ENCODE assay signal across 12 cellular contexts in the genomic region with DNA sequence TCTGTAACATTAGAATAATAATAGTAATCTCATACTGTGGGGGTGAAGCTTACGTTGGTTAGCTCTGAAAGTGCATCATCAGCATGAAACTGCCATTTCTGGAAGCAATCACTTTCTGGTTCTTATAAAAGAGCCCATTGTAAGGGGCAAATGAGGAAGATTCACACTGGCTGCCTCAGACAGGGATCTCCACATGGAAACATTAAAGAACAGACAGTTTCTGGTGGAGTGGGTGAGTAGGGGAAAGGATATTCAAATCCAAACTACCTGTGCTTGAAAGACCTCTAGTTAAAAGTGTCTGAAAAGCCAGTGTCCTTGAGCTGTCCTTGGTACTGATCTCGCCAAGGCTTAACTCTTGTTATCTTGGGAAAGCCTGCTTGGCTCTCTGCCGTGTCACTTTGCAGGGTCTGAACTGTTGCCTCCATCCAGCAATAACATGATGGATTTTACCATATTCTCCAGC. TPM values are rescaled to one million over a fixed set of nuclear protein-coding genes. Genes with fewer than 3 reads are reported as not detected.
DNase-seq lines count a peak whose midpoint lies in the region; ATAC-seq and TF ChIP-seq lines count a peak whose summit lies in the region.
"Had no signal": no experiment of that assay in that cellular context is flagged by ENCODE, and none has a peak within 500 bp of the region (broad histone marks: within the 10 kb centered on the region; RNA-seq: fewer than 3 reads in every experiment).

No MANE protein-coding gene starts in this region.

- no peak overlapping the region for H3K27ac ChIP-seq in HCT116 (ENCODE audit: low read depth, low read length)
- H3K27ac ChIP-seq: heart right ventricle had no signal

- H2AFZ ChIP-seq in HCT116 (ENCODE audit: low read depth, low read length, poor library complexity, severe bottlenecking) = no peak overlapping the region

- ATAC-seq in HCT116 = no peak
- ATAC-seq in GM21367 (IDR thresholded peaks at IDR 0.05; ENCODE audit: unreplicated experiment) = no peak
- no peak for ATAC-seq in GM18907 (IDR thresholded peaks at IDR 0.05; ENCODE audit: unreplicated experiment)
- ATAC-seq in GM21619 (IDR thresholded peaks at IDR 0.05; ENCODE audit: unreplicated experiment) = no peak

- CTCF ChIA-PET in HCT116 (lab: Charles Lee) = no interaction called here

- RAD21 ChIA-PET in HCT116 (lab: Charles Lee; ENCODE audit: low non-redundant PET in 1 of 2, low total read pairs in 2 of 2, uncharacterized antibody in 2 of 2, unreplicated experiment in 2 of 2) = no interaction called here

- H4K20me1 ChIP-seq in HCT116 (ENCODE audit: insufficient read depth) = no peaks in the 10 kb centered on the region

- no peak overlapping the region for H3K4me3 ChIP-seq in HCT116 (replicated peaks in 1 of 2; ENCODE audit: low read depth in 1 of 2, low read length in 2 of 2)
- H3K4me3 ChIP-seq: heart right ventricle had no signal

- no peak overlapping the region for H3K9ac ChIP-seq in HCT116 (ENCODE audit: low read length)

- no peaks in the 10 kb centered on the region for H3K36me3 ChIP-seq in HCT116 (ENCODE audit: control insufficient read depth in 1 of 2, insufficient read depth in 2 of 2, low read length in 2 of 2)
- H3K36me3 ChIP-seq: heart right ventricle had no signal

- no peaks in the 10 kb centered on the region for H3K9me3 ChIP-seq in HCT116 (ENCODE audit: control insufficient read depth in 1 of 2, insufficient read depth in 1 of 2, low read depth in 1 of 2, low read length in 2 of 2)
- H3K9me3 ChIP-seq: heart right ventricle had no signal

- intact Hi-C loops in HCT116 (cut with micrococcal nuclease) = no loop called here

- TF ChIP-seq RAD21 in HCT116 (IDR thresholded peaks at IDR 0.05; ENCODE audit: low read depth) = no peak

- BruUV-seq in HCT116 (replicated peaks; lab: Mats Ljungman, UMichigan) = no TSS peak

- H3K79me2 ChIP-seq in HCT116 (ENCODE audit: insufficient read depth, low read length) = no peaks in the 10 kb centered on the region

- no peaks in the 10 kb centered on the region for H3K9me2 ChIP-seq in HCT116 (ENCODE audit: insufficient read depth)

- DNase-seq in HCT116 (ENCODE audit: low read depth, low spot score) (no peak), NCI-H460 (ENCODE audit: extremely low read depth, low read depth) (peak; percentile 26), dermis blood vessel endothelial cell (peak; percentile 54), midbrain (lab: John Stamatoyannopoulos, UW) (peak; percentile 66), NCI-H2196 treated with DMSO at 0.1 percent for 48 hours (lab: John Stamatoyannopoulos, UW; ENCODE audit: unreplicated experiment) (no peak)
- DNase-seq: DMS79 treated with DMSO at 0.1 percent for 48 hours, HCEC 1CT, heart right ventricle, NCI-H2107 had no signal

- no peak overlapping the region for H3K4me2 ChIP-seq in HCT116 (ENCODE audit: low read length)

- no peak for TF ChIP-seq CTCF in HCT116 (IDR thresholded peaks at IDR 0.05 in 2 of 3, conservative IDR thresholded peaks at IDR 0.05 in 1 of 3; ENCODE audit: borderline replicate concordance in 1 of 3, insufficient read depth in 1 of 3, low read depth in 2 of 3, low read length in 2 of 3)

- no peaks in the 10 kb centered on the region for H3K4me1 ChIP-seq in HCT116 (ENCODE audit: control insufficient read depth in 1 of 2, insufficient read depth in 2 of 2, low read length in 2 of 2)

- POLR2A ChIA-PET in HCT116 (lab: Charles Lee) = no interaction called here

- TF ChIP-seq POLR2A in HCT116 (IDR thresholded peaks at IDR 0.05; ENCODE audit: borderline replicate concordance, extremely low read depth, insufficient read depth, insufficient read length) = no peak

- H3K27me3 ChIP-seq in HCT116 (ENCODE audit: insufficient read depth, low read length) = peaks cover 23% of the 10 kb centered on the region; the same call in 1 of the 2 replicates

TF ChIP-seq in HCT116, 20 proteins besides CTCF, POLR2A, EP300 and RAD21:
- TF ChIP-seq SIN3A (IDR thresholded peaks at IDR 0.05; ENCODE audit: low read depth) (no peak), ZFX (IDR thresholded peaks at IDR 0.05) (no peak), EZH2 (IDR thresholded peaks at IDR 0.05) (no peak), TCF7L2 (IDR thresholded peaks at IDR 0.05; ENCODE audit: borderline replicate concordance, extremely low read depth, insufficient read depth, insufficient read length) (no peak)
- TF ChIP-seq, protein P1, sequence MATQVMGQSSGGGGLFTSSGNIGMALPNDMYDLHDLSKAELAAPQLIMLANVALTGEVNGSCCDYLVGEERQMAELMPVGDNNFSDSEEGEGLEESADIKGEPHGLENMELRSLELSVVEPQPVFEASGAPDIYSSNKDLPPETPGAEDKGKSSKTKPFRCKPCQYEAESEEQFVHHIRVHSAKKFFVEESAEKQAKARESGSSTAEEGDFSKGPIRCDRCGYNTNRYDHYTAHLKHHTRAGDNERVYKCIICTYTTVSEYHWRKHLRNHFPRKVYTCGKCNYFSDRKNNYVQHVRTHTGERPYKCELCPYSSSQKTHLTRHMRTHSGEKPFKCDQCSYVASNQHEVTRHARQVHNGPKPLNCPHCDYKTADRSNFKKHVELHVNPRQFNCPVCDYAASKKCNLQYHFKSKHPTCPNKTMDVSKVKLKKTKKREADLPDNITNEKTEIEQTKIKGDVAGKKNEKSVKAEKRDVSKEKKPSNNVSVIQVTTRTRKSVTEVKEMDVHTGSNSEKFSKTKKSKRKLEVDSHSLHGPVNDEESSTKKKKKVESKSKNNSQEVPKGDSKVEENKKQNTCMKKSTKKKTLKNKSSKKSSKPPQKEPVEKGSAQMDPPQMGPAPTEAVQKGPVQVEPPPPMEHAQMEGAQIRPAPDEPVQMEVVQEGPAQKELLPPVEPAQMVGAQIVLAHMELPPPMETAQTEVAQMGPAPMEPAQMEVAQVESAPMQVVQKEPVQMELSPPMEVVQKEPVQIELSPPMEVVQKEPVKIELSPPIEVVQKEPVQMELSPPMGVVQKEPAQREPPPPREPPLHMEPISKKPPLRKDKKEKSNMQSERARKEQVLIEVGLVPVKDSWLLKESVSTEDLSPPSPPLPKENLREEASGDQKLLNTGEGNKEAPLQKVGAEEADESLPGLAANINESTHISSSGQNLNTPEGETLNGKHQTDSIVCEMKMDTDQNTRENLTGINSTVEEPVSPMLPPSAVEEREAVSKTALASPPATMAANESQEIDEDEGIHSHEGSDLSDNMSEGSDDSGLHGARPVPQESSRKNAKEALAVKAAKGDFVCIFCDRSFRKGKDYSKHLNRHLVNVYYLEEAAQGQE (IDR thresholded peaks at IDR 0.05; ENCODE audit: low read depth) = peak; percentile 82
TF ChIP-seq in HCT116: peak in this region for 1.

RNA-seq across cellular contexts. Expression of gene SLC31A2, which starts 19.1 kb away (rescaled TPM):
- total RNA-seq in HCT116 (2021; ENCODE audit: unreplicated experiment) (4.7 TPM), dermis blood vessel endothelial cell (4.2 and 7.3 TPM in 2 replicates)
- 3.1 and 3.8 TPM in 2 replicates for polyA plus RNA-seq in HCT116 (2012)
- total RNA-seq in NCI-H460 (2014; rRNA removed; shearing (Covaris generic)) = 5.2 and 5.6 TPM in 2 replicates
- 2.2 and 3.2 TPM in 2 replicates for polyA plus RNA-seq in NCI-H460 (2014; cell fraction: nucleus; rRNA removed)

Comparison
In these comparisons a context has a peak if more than half of its experiments do, and no peak if none do; other contexts are left out.
1. DNase-seq: peak in NCI-H460 (single experiment), dermis blood vessel endothelial cell (single experiment) and midbrain (single experiment); none in HCT116 (single experiment) and NCI-H2196 treated with DMSO at 0.1 percent for 48 hours (single experiment).